8 cellular contexts compared by ENCODE assay signal in the genomic region with DNA sequence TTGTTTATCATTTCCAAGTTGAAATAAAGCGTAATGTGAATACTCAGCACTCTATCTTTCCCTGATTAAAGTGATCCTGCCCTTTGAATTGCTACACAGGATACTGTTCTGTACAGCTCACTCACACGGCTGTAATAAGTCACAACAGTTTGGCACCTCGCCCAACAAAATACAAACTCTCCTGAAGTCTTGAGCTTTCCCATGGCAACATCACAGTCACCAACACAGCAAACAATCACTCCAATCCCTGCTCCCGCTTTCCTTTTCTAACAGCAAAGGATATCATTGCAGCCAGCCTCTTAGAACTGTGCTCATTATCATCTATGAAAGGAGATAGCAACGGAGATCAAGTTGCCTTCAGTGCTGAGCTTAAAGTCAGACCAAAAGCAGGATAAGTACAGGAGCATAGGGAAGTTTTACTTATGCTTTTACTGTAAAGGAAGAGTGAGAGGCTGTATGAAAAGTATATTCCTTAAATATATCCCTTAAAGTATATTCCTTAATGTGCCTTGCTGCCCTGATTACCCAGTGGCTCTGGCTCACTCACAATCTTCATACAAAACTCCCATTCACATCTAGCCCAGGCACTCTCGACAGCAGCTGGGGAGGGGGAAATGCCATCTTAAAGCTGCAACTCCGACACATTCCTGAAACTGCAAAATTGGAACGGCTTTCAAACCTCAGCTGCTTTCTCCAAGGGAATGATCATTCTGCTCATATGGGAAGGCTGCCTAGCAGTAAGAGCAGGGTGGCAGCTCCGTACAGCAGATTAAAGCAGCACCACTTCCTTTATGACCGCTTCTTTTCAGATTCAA. TPM values are rescaled to one million over a fixed set of nuclear protein-coding genes. Genes with fewer than 3 reads are reported as not detected.
DNase-seq lines count a peak whose midpoint lies in the region; ATAC-seq and TF ChIP-seq lines count a peak whose summit lies in the region.

No MANE protein-coding gene starts in this region.

- WGBS in ovary, 3 donors, result 0 to 3% (median 1%) methylated on average over 10 of the region's 10 CpGs

- peak; percentile 89 for DNase-seq in DMS79 (lab: John Stamatoyannopoulos, UW)
- peak; percentile 5 for DNase-seq in NCI-H1436 treated with DMSO at 0.1 percent for 48 hours (lab: John Stamatoyannopoulos, UW)
- DNase-seq in adipocyte (ENCODE audit: low read depth), result peak; percentile 99
- peak; percentile 95 to 99 for DNase-seq in cardiac muscle cell (ENCODE audit: low read depth in 1 of 2, low spot score in 1 of 2)
- peak; percentile 52 to 88 (median 73) for DNase-seq in ovary
- no peak for DNase-seq in KBM-7

- no peak for TF ChIP-seq CTCF in cardiac muscle cell (IDR thresholded peaks at IDR 0.05; ENCODE audit: low read depth, low read length)
- TF ChIP-seq CTCF in ovary (IDR thresholded peaks at IDR 0.05), result no peak

- H3K36me3 ChIP-seq in adipocyte (ENCODE audit: control insufficient read depth, insufficient read depth, low read length, severe bottlenecking), result no peaks in the 10 kb centered on the region
- no peaks in the 10 kb centered on the region for H3K36me3 ChIP-seq in cardiac muscle cell
- H3K36me3 ChIP-seq in ovary, result no peaks in the 10 kb centered on the region

- peak overlapping the region; percentile 98 for H3K27ac ChIP-seq in cardiac muscle cell
- peak overlapping the region in 1 of 2 donors; percentile 67 for H3K27ac ChIP-seq in ovary

- H3K27me3 ChIP-seq in adipocyte (replicated peaks; ENCODE audit: control insufficient read depth, insufficient read depth, low read length), result no peaks in the 10 kb centered on the region
- no peaks in the 10 kb centered on the region for H3K27me3 ChIP-seq in cardiac muscle cell
- H3K27me3 ChIP-seq in ovary, result no peaks in the 10 kb centered on the region

- H3K9me3 ChIP-seq in adipocyte (ENCODE audit: control insufficient read depth, low read length) (no peaks in the 10 kb centered on the region), cardiac muscle cell (ENCODE audit: low read depth) (no peaks in the 10 kb centered on the region), ovary (no peaks in the 10 kb centered on the region)

- no peak for TF ChIP-seq EP300 in ovary (IDR thresholded peaks at IDR 0.05)

- no peak for ATAC-seq in HG02840 (IDR thresholded peaks at IDR 0.05; ENCODE audit: low FRiP score, unreplicated experiment)
- no peak for ATAC-seq in HG03460 (IDR thresholded peaks at IDR 0.05; ENCODE audit: unreplicated experiment)

- intact Hi-C loops in ovary (cut with DNase I), result no loop called here

- H3K4me3 ChIP-seq in adipocyte (ENCODE audit: low read length) (peak overlapping the region; percentile 76), cardiac muscle cell (peak overlapping the region; percentile 13), ovary (peak overlapping the region; percentile 8)

- no peak for TF ChIP-seq POLR2A in ovary (IDR thresholded peaks at IDR 0.05)

- H3K9ac ChIP-seq in adipocyte (ENCODE audit: low read length), result peak overlapping the region; percentile 78

- in situ Hi-C loops in KBM-7 (cut with MboI; ENCODE audit: low pct_unique_long_range_greater_than_20kb, low sequenced_read_pairs), result no loop called here

- H3K4me1 ChIP-seq in adipocyte (ENCODE audit: control insufficient read depth, insufficient read depth, low read length) (peaks cover 93% of the 10 kb centered on the region), cardiac muscle cell (ENCODE audit: low read depth) (peaks cover 29% of the 10 kb centered on the region), ovary (ENCODE audit: insufficient read depth) (peaks cover 25% of the 10 kb centered on the region)

RNA-seq across cellular contexts. Expression of a gene that starts 35.9 kb away (rescaled TPM):
- 6.3 and 8.2 TPM in 2 replicates for total RNA-seq in cardiac muscle cell
- 1.1 and 5.5 TPM in 2 replicates for polyA plus RNA-seq in cardiac muscle cell
- total RNA-seq in ovary, result 10 to 100 TPM; 10.7 to 17.5 (median 14.6) TPM
- 10 to 100 TPM in 1 of 2 donors, 1 to 10 TPM in 1; 7.3 to 16.4 TPM for polyA plus RNA-seq in ovary

Comparison
In these comparisons a context has a peak if more than half of its experiments do, and no peak if none do; other contexts are left out.
1. H3K4me3 ChIP-seq: peak in every context shown above with its lines; median percentile 76 in adipocyte; 13 in cardiac muscle cell; 8 in ovary.